ENCODE assay signal across 10 cellular contexts in genomic region chr9:93092171-93092991, GRCh38. TPM values are rescaled to one million over a fixed set of nuclear protein-coding genes. Genes with fewer than 3 reads are reported as not detected.
DNase-seq lines count a peak whose midpoint lies in the region; ATAC-seq and TF ChIP-seq lines count a peak whose summit lies in the region.
"Had no signal": no experiment of that assay in that cellular context is flagged by ENCODE, and none has a peak within 500 bp of the region (broad histone marks: within the 10 kb centered on the region; RNA-seq: fewer than 3 reads in every experiment).

No MANE protein-coding gene starts in this region.

- H3K27me3 ChIP-seq in MG63, result no peaks in the 10 kb centered on the region

- DNase-seq in activated CD8-positive, alpha-beta memory T cell treated with anti-CD3 and anti-CD28 coated beads for 24 hours, result peak; percentile 53
- DNase-seq in activated CD8-positive, alpha-beta memory T cell treated with anti-CD3 and anti-CD28 coated beads, Interleukin-2, amount 50 U/mL, for 4 hours, result no peak
- DNase-seq in activated CD4-positive, alpha-beta T cell treated with anti-CD3 and anti-CD28 coated beads, Interleukin-2, amount 10 ng/mL, durations not matched to agents 24 days and 14 days, result no peak
- peak; percentile 11 for DNase-seq in glutamatergic neuron
- DNase-seq in stimulated activated naive B cell treated with anti-CD40 and anti-IgM and Interleukin-4, amounts not matched to agents 10 μg/mL and 1 μg/mL and 100 μg/mL, for 72 hours, result no peak
- no peak for DNase-seq in MG63
- no peak for DNase-seq in hypothalamus (lab: John Stamatoyannopoulos, UW)
- DNase-seq: central memory CD4-positive, alpha-beta T cell; WERI-Rb-1 had no signal

- no peaks in the 10 kb centered on the region for H3K36me3 ChIP-seq in MG63
- H3K36me3 ChIP-seq: WERI-Rb-1 had no signal

- H3K36me3 Mint-ChIP-seq in activated CD4-positive, alpha-beta T cell treated with anti-CD3 and anti-CD28 coated beads, Interleukin-2, amount 10 ng/mL, durations not matched to agents 24 days and 14 days (ENCODE audit: low read depth), result peaks cover 40% of the 10 kb centered on the region
- H3K36me3 Mint-ChIP-seq in glutamatergic neuron (ENCODE audit: unreplicated experiment), result no peaks in the 10 kb centered on the region
- peaks cover 13 to 36% of the 10 kb centered on the region in 2 donors for H3K36me3 Mint-ChIP-seq in stimulated activated naive B cell treated with anti-CD40 and anti-IgM and Interleukin-4, amounts not matched to agents 10 μg/mL and 1 μg/mL and 100 μg/mL, for 72 hours

- TF ChIP-seq CTCF in glutamatergic neuron (IDR thresholded peaks at IDR 0.05; ENCODE audit: partially characterized antibody, unreplicated experiment), result no peak

- peaks cover 5% of the 10 kb centered on the region for H3K9me3 Mint-ChIP-seq in activated CD4-positive, alpha-beta T cell treated with anti-CD3 and anti-CD28 coated beads, Interleukin-2, amount 10 ng/mL, durations not matched to agents 24 days and 14 days
- peaks cover 8% of the 10 kb centered on the region for H3K9me3 Mint-ChIP-seq in glutamatergic neuron (ENCODE audit: unreplicated experiment)
- H3K9me3 Mint-ChIP-seq in stimulated activated naive B cell treated with anti-CD40 and anti-IgM and Interleukin-4, amounts not matched to agents 10 μg/mL and 1 μg/mL and 100 μg/mL, for 72 hours, result peaks cover 12 to 13% of the 10 kb centered on the region in 2 donors

- no peak overlapping the region for H3K4me3 ChIP-seq in MG63

- intact Hi-C loops in activated CD4-positive, alpha-beta T cell treated with anti-CD3 and anti-CD28 coated beads, Interleukin-2, amount 10 ng/mL, durations not matched to agents 24 days and 14 days (cut with micrococcal nuclease), result no loop called here

- H3K4me1 Mint-ChIP-seq in activated CD4-positive, alpha-beta T cell treated with anti-CD3 and anti-CD28 coated beads, Interleukin-2, amount 10 ng/mL, durations not matched to agents 24 days and 14 days, result peaks cover 54% of the 10 kb centered on the region
- peaks cover 2% of the 10 kb centered on the region for H3K4me1 Mint-ChIP-seq in glutamatergic neuron (ENCODE audit: low read depth, unreplicated experiment)
- H3K4me1 Mint-ChIP-seq in stimulated activated naive B cell treated with anti-CD40 and anti-IgM and Interleukin-4, amounts not matched to agents 10 μg/mL and 1 μg/mL and 100 μg/mL, for 72 hours, result peaks cover 47 to 70% of the 10 kb centered on the region in 2 donors

- no peak for ATAC-seq in stimulated activated naive B cell treated with anti-CD40 and anti-IgM and Interleukin-4, amounts not matched to agents 10 μg/mL and 1 μg/mL and 100 μg/mL, for 72 hours (replicated peaks)
- ATAC-seq in GM19455 (IDR thresholded peaks at IDR 0.05; ENCODE audit: unreplicated experiment), result no peak

- H3K4me3 Mint-ChIP-seq in activated CD4-positive, alpha-beta T cell treated with anti-CD3 and anti-CD28 coated beads, Interleukin-2, amount 10 ng/mL, durations not matched to agents 24 days and 14 days, result peak overlapping the region; percentile 26
- H3K4me3 Mint-ChIP-seq in glutamatergic neuron (ENCODE audit: unreplicated experiment), result no peak overlapping the region
- H3K4me3 Mint-ChIP-seq in stimulated activated naive B cell treated with anti-CD40 and anti-IgM and Interleukin-4, amounts not matched to agents 10 μg/mL and 1 μg/mL and 100 μg/mL, for 72 hours, result peak overlapping the region; percentile 28 to 44

- peak overlapping the region; percentile 98 for H3K27ac Mint-ChIP-seq in activated CD4-positive, alpha-beta T cell treated with anti-CD3 and anti-CD28 coated beads, Interleukin-2, amount 10 ng/mL, durations not matched to agents 24 days and 14 days
- no peak overlapping the region for H3K27ac Mint-ChIP-seq in glutamatergic neuron (ENCODE audit: unreplicated experiment)
- peak overlapping the region; percentile 99 for H3K27ac Mint-ChIP-seq in stimulated activated naive B cell treated with anti-CD40 and anti-IgM and Interleukin-4, amounts not matched to agents 10 μg/mL and 1 μg/mL and 100 μg/mL, for 72 hours

- no peaks in the 10 kb centered on the region for H3K27me3 Mint-ChIP-seq in activated CD4-positive, alpha-beta T cell treated with anti-CD3 and anti-CD28 coated beads, Interleukin-2, amount 10 ng/mL, durations not matched to agents 24 days and 14 days
- H3K27me3 Mint-ChIP-seq in glutamatergic neuron (ENCODE audit: unreplicated experiment), result peaks cover 7% of the 10 kb centered on the region
- H3K27me3 Mint-ChIP-seq in stimulated activated naive B cell treated with anti-CD40 and anti-IgM and Interleukin-4, amounts not matched to agents 10 μg/mL and 1 μg/mL and 100 μg/mL, for 72 hours, result no peaks in the 10 kb centered on the region

- H3K9me3 ChIP-seq in MG63, result peaks cover 12% of the 10 kb centered on the region

RNA-seq across cellular contexts. Expression of gene CARD19, which starts 3.6 kb away (rescaled TPM):
- total RNA-seq in activated CD4-positive, alpha-beta T cell treated with anti-CD3 and anti-CD28 coated beads, Interleukin-2, amount 10 ng/mL, durations not matched to agents 24 days and 14 days, result 44.0 TPM in 2 replicates
- total RNA-seq in glutamatergic neuron (ENCODE audit: unreplicated experiment), result 55.8 TPM
- 77.4 and 103 TPM in 2 replicates for total RNA-seq in MG63 (2014; rRNA removed; shearing (Covaris generic); ENCODE audit: low replicate concordance)

RNA-seq across cellular contexts. Expression of gene SUSD3, which starts 33.9 kb away (rescaled TPM):
- total RNA-seq in activated CD4-positive, alpha-beta T cell treated with anti-CD3 and anti-CD28 coated beads, Interleukin-2, amount 10 ng/mL, durations not matched to agents 24 days and 14 days, result 38.3 and 40.9 TPM in 2 replicates
- total RNA-seq in glutamatergic neuron (ENCODE audit: unreplicated experiment), result not detected
- 0.40 TPM in 1 of 2 replicates, not detected in the other for total RNA-seq in MG63 (2014; rRNA removed; shearing (Covaris generic); ENCODE audit: low replicate concordance)

RNA-seq across cellular contexts. Expression of gene NINJ1, which starts 41.7 kb away (rescaled TPM):
- total RNA-seq in activated CD4-positive, alpha-beta T cell treated with anti-CD3 and anti-CD28 coated beads, Interleukin-2, amount 10 ng/mL, durations not matched to agents 24 days and 14 days, result 103 and 110 TPM in 2 replicates
- 29.4 TPM for total RNA-seq in glutamatergic neuron (ENCODE audit: unreplicated experiment)
- total RNA-seq in MG63 (2014; rRNA removed; shearing (Covaris generic); ENCODE audit: low replicate concordance), result 22.5 and 71.0 TPM in 2 replicates

Comparison
In these comparisons a context has a peak if more than half of its experiments do, and no peak if none do; other contexts are left out.
1. DNase-seq: peak in activated CD8-positive, alpha-beta memory T cell treated with anti-CD3 and anti-CD28 coated beads for 24 hours (single experiment) and glutamatergic neuron (single experiment); none in activated CD8-positive, alpha-beta memory T cell treated with anti-CD3 and anti-CD28 coated beads, Interleukin-2, amount 50 U/mL, for 4 hours (single experiment), activated CD4-positive, alpha-beta T cell treated with anti-CD3 and anti-CD28 coated beads, Interleukin-2, amount 10 ng/mL, durations not matched to agents 24 days and 14 days (single experiment), stimulated activated naive B cell treated with anti-CD40 and anti-IgM and Interleukin-4, amounts not matched to agents 10 μg/mL and 1 μg/mL and 100 μg/mL, for 72 hours (single experiment), MG63 (single experiment) and hypothalamus (0 of 51).
2. RNA of gene SUSD3, which starts 33.9 kb away (total RNA-seq): 38.3 to 40.9 TPM in activated CD4-positive, alpha-beta T cell treated with anti-CD3 and anti-CD28 coated beads, Interleukin-2, amount 10 ng/mL, durations not matched to agents 24 days and 14 days; 0.40 TPM in MG63 and not detected in glutamatergic neuron (single experiment); every median in the first group is over 10 times any median in the second.